Comparison of ENCODE assay signal across 34 cellular contexts in genomic region chr18:39839782-39840181, GRCh38.
DNase-seq lines count a peak whose midpoint lies in the region; ATAC-seq, FAIRE-seq and TF ChIP-seq lines count a peak whose summit lies in the region.
"Had no signal": no experiment of that assay in that cellular context is flagged by ENCODE, and none has a peak within 500 bp of the region (broad histone marks: within the 10 kb centered on the region; RNA-seq: fewer than 3 reads in every experiment).

No MANE protein-coding gene starts in this region.

- H3K79me1 ChIP-seq in trophoblast cell (ENCODE audit: low read length), result no peaks in the 10 kb centered on the region

- no peak overlapping the region for H4K12ac ChIP-seq in trophoblast cell (ENCODE audit: low read depth, low read length)

- H2AK5ac ChIP-seq in trophoblast cell (ENCODE audit: low read length), result no peak overlapping the region

- H3K4me3 ChIP-seq in bronchial epithelial cell (ENCODE audit: low read depth, low read length) (no peak overlapping the region), trophoblast cell (ENCODE audit: low read depth, low read length) (no peak overlapping the region)
- H3K4me3 ChIP-seq: coronary artery, lung, mucosa of descending colon, Peyer's patch, testis, uterus had no signal

- H2BK12ac ChIP-seq in trophoblast cell (ENCODE audit: low read length), result no peak overlapping the region

- peaks cover 5% of the 10 kb centered on the region in 2 experiments for H3K4me1 ChIP-seq in trophoblast cell (ENCODE audit: control insufficient read depth in 1 of 2, insufficient read depth in 2 of 2, low read length in 2 of 2)
- H3K4me1 ChIP-seq: BE2C, parathyroid adenoma, uterus had no signal

- peaks cover 25% of the 10 kb centered on the region for H3K4me1 Mint-ChIP-seq in progenitor cell of endocrine pancreas (ENCODE audit: low read depth)

- H3K9ac ChIP-seq in trophoblast cell (ENCODE audit: low read length), result no peak overlapping the region
- H3K9ac ChIP-seq: parathyroid adenoma had no signal

- DNase-seq in ELR (ENCODE audit: low read depth) (peak; percentile 15), bronchial epithelial cell (ENCODE audit: low read depth) (peak; percentile 42), glomerular visceral epithelial cell (ENCODE audit: extremely low spot score) (peak; percentile 25), trophoblast cell (peak; percentile 9 to 71), NCI-H1092 treated with DMSO at 0.1 percent for 48 hours (lab: John Stamatoyannopoulos, UW) (no peak), progenitor cell of endocrine pancreas (ENCODE audit: low spot score, unreplicated experiment) (no peak)
- no peak for DNase-seq in stimulated activated naive CD4-positive, alpha-beta T cell (lab: John Stamatoyannopoulos, UW)
- DNase-seq: ACHN; activated CD4-positive, CD25-positive, alpha-beta regulatory T cell treated with anti-CD3 and anti-CD28 coated beads, Interleukin-2, amount 50 U/mL, for 72 hours; activated CD8-positive, alpha-beta memory T cell treated with anti-CD3 and anti-CD28 coated beads, Interleukin-2, amount 50 U/mL, for 48 hours; activated CD8-positive, alpha-beta T cell treated with anti-CD3 and anti-CD28 coated beads for 36 hours; activated naive CD4-positive, alpha-beta T cell treated with anti-CD3 and anti-CD28 coated beads for 36 hours; BE2C; effector memory CD4-positive, alpha-beta T cell; erythroblast; foreskin melanocyte; Kasumi-1; left cardiac atrium; mucosa of descending colon; NCI-H2107; Peyer's patch; right cardiac atrium; SHP77; stimulated activated CD4-positive, alpha-beta T cell treated with anti-CD3 and anti-CD28 coated beads, Interleukin-2, amount 100 ng/mL, for 24 hours; T-helper 2 cell; uterus had no signal

- no peaks in the 10 kb centered on the region for H3K9me3 Mint-ChIP-seq in progenitor cell of endocrine pancreas (ENCODE audit: low read depth)

- H3K4me3 Mint-ChIP-seq in progenitor cell of endocrine pancreas (ENCODE audit: low read depth), result no peak overlapping the region
- H3K4me3 Mint-ChIP-seq: activated CD8-positive, alpha-beta T cell treated with anti-CD3 and anti-CD28 coated beads for 36 hours; activated naive CD4-positive, alpha-beta T cell treated with anti-CD3 and anti-CD28 coated beads for 36 hours; activated T-helper 1 cell treated with anti-CD3 and anti-CD28 coated beads, Interleukin-12 subunit alpha, Interleukin-12 subunit beta, Interleukin-2, Interleukin-4 antibody, amounts not matched to agents 30 ng/mL and 10 ng/mL and 1 ng/mL, durations not matched to agents 14 hours and 24 hours and 36 hours; natural killer cell treated with Interleukin-12 subunit alpha and Interleukin-12 subunit beta and Interleukin-15 and Interleukin-18, amount 100 ng/mL, for 72 hours; stimulated activated naive CD8-positive, alpha-beta T cell treated with anti-CD3 and anti-CD28 coated beads, Interleukin-15, Interleukin-2, amounts not matched to agents 100 ng/mL and 50 ng/mL, for 24 hours had no signal

- H3K27me3 ChIP-seq in bronchial epithelial cell (ENCODE audit: control insufficient read depth, insufficient read depth, low read length) (peaks cover 5% of the 10 kb centered on the region), trophoblast cell (ENCODE audit: insufficient read depth, low read length) (no peaks in the 10 kb centered on the region)
- H3K27me3 ChIP-seq: BE2C, Peyer's patch, testis, uterus had no signal

- H2AFZ ChIP-seq in trophoblast cell (ENCODE audit: insufficient read depth, low read length, poor library complexity), result no peak overlapping the region
- H2AFZ ChIP-seq: parathyroid adenoma had no signal

- FAIRE-seq in bronchial epithelial cell (lab: Jason Lieb, UNC), result no peak

- no peak overlapping the region for H3K4ac ChIP-seq in trophoblast cell (ENCODE audit: low read depth, low read length)

- no peak overlapping the region for H2BK120ac ChIP-seq in trophoblast cell (ENCODE audit: insufficient read depth, low read length, poor library complexity)

- WGBS in trophoblast cell (ENCODE audit: extremely low coverage, insufficient coverage, insufficient read length), result 100% methylated on average over 1 of the region's 4 CpGs

- H3K27ac ChIP-seq in trophoblast cell (ENCODE audit: low read depth, low read length), result no peak overlapping the region
- H3K27ac ChIP-seq: coronary artery, parathyroid adenoma, Peyer's patch, uterus had no signal

- no peak for TF ChIP-seq CTCF in bronchial epithelial cell (IDR thresholded peaks at IDR 0.05; ENCODE audit: insufficient read depth, low read length, severe bottlenecking)
- TF ChIP-seq CTCF in progenitor cell of endocrine pancreas (IDR thresholded peaks at IDR 0.05; ENCODE audit: unreplicated experiment), result no peak

- no peak overlapping the region for H3K14ac ChIP-seq in trophoblast cell (ENCODE audit: low read length)

- H3K36me3 Mint-ChIP-seq in progenitor cell of endocrine pancreas (ENCODE audit: insufficient read depth), result no peaks in the 10 kb centered on the region

- no peak overlapping the region for H4K91ac ChIP-seq in trophoblast cell (ENCODE audit: low read depth, low read length)

- H3K27me3 Mint-ChIP-seq in progenitor cell of endocrine pancreas, result no peaks in the 10 kb centered on the region

- no peak overlapping the region for H2BK5ac ChIP-seq in trophoblast cell (ENCODE audit: low read depth, low read length, poor library complexity)

- H3K79me2 ChIP-seq in trophoblast cell (ENCODE audit: control insufficient read depth, insufficient read depth, low read length, poor library complexity), result no peaks in the 10 kb centered on the region
- H3K79me2 ChIP-seq: parathyroid adenoma had no signal

- H3K18ac ChIP-seq in trophoblast cell (ENCODE audit: low read length), result no peak overlapping the region

- H3K23ac ChIP-seq in trophoblast cell (ENCODE audit: low read length), result no peak overlapping the region

- no peak overlapping the region for H4K8ac ChIP-seq in trophoblast cell (ENCODE audit: low read depth, low read length)

- no peaks in the 10 kb centered on the region for H3K36me3 ChIP-seq in bronchial epithelial cell (ENCODE audit: control insufficient read depth, insufficient read depth, low read length)
- no peaks in the 10 kb centered on the region for H3K36me3 ChIP-seq in trophoblast cell (ENCODE audit: control insufficient read depth in 1 of 2, insufficient read depth in 2 of 2, low read length in 2 of 2)
- H3K36me3 ChIP-seq: BE2C, Peyer's patch, uterus had no signal

- no peaks in the 10 kb centered on the region for H3K9me3 ChIP-seq in trophoblast cell (ENCODE audit: insufficient read depth, low read depth, low read length)
- H3K9me3 ChIP-seq: BE2C, mucosa of descending colon, Peyer's patch, testis, uterus had no signal

- no peak overlapping the region for H3K4me2 ChIP-seq in trophoblast cell (ENCODE audit: low read length)

- no peak for ATAC-seq in GM19463 (IDR thresholded peaks at IDR 0.05; ENCODE audit: unreplicated experiment)
- ATAC-seq: activated CD8-positive, alpha-beta T cell treated with anti-CD3 and anti-CD28 coated beads for 36 hours; mucosa of descending colon; natural killer cell treated with Interleukin-12 subunit alpha and Interleukin-12 subunit beta and Interleukin-15 and Interleukin-18, amount 100 ng/mL, for 72 hours had no signal

- no peak overlapping the region for H3K27ac Mint-ChIP-seq in progenitor cell of endocrine pancreas
- H3K27ac Mint-ChIP-seq: activated CD8-positive, alpha-beta T cell treated with anti-CD3 and anti-CD28 coated beads for 36 hours; activated naive CD4-positive, alpha-beta T cell treated with anti-CD3 and anti-CD28 coated beads for 36 hours; activated T-helper 1 cell treated with anti-CD3 and anti-CD28 coated beads, Interleukin-12 subunit alpha, Interleukin-12 subunit beta, Interleukin-2, Interleukin-4 antibody, amounts not matched to agents 30 ng/mL and 10 ng/mL and 1 ng/mL, durations not matched to agents 14 hours and 24 hours and 36 hours; natural killer cell treated with Interleukin-12 subunit alpha and Interleukin-12 subunit beta and Interleukin-15 and Interleukin-18, amount 100 ng/mL, for 72 hours; stimulated activated naive CD8-positive, alpha-beta T cell treated with anti-CD3 and anti-CD28 coated beads, Interleukin-15, Interleukin-2, amounts not matched to agents 100 ng/mL and 50 ng/mL, for 24 hours had no signal

Comparison
In these comparisons a context has a peak if more than half of its experiments do, and no peak if none do; other contexts are left out.
1. DNase-seq: peak in ELR (single experiment), bronchial epithelial cell (single experiment), glomerular visceral epithelial cell (single experiment) and trophoblast cell (2 of 2); none in stimulated activated naive CD4-positive, alpha-beta T cell (0 of 6), NCI-H1092 treated with DMSO at 0.1 percent for 48 hours (single experiment) and progenitor cell of endocrine pancreas (single experiment).